In genomic region chr20:64039293-64040160, GRCh38 we compare ENCODE assay signal across 8 cellular contexts. TPM values are rescaled to one million over a fixed set of nuclear protein-coding genes. Genes with fewer than 3 reads are reported as not detected.
A peak's percentile ranks its signal among the peaks of the same experiment; 100 is the strongest.
DNase-seq lines count a peak whose midpoint lies in the region; ATAC-seq and TF ChIP-seq lines count a peak whose summit lies in the region.

No MANE protein-coding gene starts in this region.

- H3K27me3 Mint-ChIP-seq in natural killer cell (ENCODE audit: low read depth in 2 of 2), result peaks cover 7 to 17% of the 10 kb centered on the region in 2 donors

- H3K9me3 ChIP-seq in BLaER1 (no peaks in the 10 kb centered on the region), Loucy (ENCODE audit: insufficient read depth, low read depth, low read length) (no peaks in the 10 kb centered on the region)
- H3K9me3 ChIP-seq in effector memory CD4-positive, alpha-beta T cell (ENCODE audit: control insufficient read depth, low read length), result no peaks in the 10 kb centered on the region

- no peaks in the 10 kb centered on the region for H3K9me2 ChIP-seq in Loucy (replicated peaks; ENCODE audit: low read depth, low read length)

- DNase-seq in effector memory CD4-positive, alpha-beta T cell, result no peak
- DNase-seq in natural killer cell (no peak), NOMO-1 (lab: John Stamatoyannopoulos, UW; ENCODE audit: unreplicated experiment in 2 of 2) (no peak), amygdala (lab: John Stamatoyannopoulos, UW) (no peak)

- peaks cover 7% of the 10 kb centered on the region for H3K36me3 ChIP-seq in BLaER1
- peaks cover 8% of the 10 kb centered on the region; the same call in 1 of the 2 replicates for H3K36me3 ChIP-seq in Loucy (ENCODE audit: insufficient read depth, low read length)
- H3K36me3 ChIP-seq in effector memory CD4-positive, alpha-beta T cell (ENCODE audit: control insufficient read depth, insufficient read depth, low read length), result no peaks in the 10 kb centered on the region

- H3K79me2 ChIP-seq in Loucy (ENCODE audit: insufficient read depth, low read length), result no peaks in the 10 kb centered on the region

- H3K27ac Mint-ChIP-seq in natural killer cell, result no peak overlapping the region

- no peaks in the 10 kb centered on the region for H3K36me3 Mint-ChIP-seq in natural killer cell

- H3K27ac ChIP-seq in BLaER1, result peak overlapping the region; percentile 86; the same call in 1 of the 2 replicates
- peak overlapping the region; percentile 35 for H3K27ac ChIP-seq in effector memory CD4-positive, alpha-beta T cell (ENCODE audit: insufficient read depth, low read length, poor library complexity, severe bottlenecking)

- H3K4me3 ChIP-seq in BLaER1, result peak overlapping the region; percentile 69
- H3K4me3 ChIP-seq in Loucy (ENCODE audit: low read length, poor library complexity, severe bottlenecking), result peak overlapping the region; percentile 79
- peak overlapping the region; percentile 66 for H3K4me3 ChIP-seq in effector memory CD4-positive, alpha-beta T cell (ENCODE audit: insufficient read depth, low read depth, low read length, poor library complexity, severe bottlenecking)

- TF ChIP-seq CTCF in Loucy (conservative IDR thresholded peaks at IDR 0.05; ENCODE audit: low read length), result no peak
- TF ChIP-seq CTCF in natural killer cell (IDR thresholded peaks at IDR 0.05), result no peak

- H2AFZ ChIP-seq in Loucy (ENCODE audit: low read length), result peak overlapping the region; percentile 97

- intact Hi-C loops in natural killer cell (cut with micrococcal nuclease), result loop anchor here (1.0 to 5.0 kb wide), 3 partner anchors 18 to 127 kb away; no protein-coding TSS in a partner anchor

- H3K4me2 ChIP-seq in BLaER1, result peak overlapping the region; percentile 99
- peak overlapping the region; percentile 83 for H3K4me2 ChIP-seq in Loucy (ENCODE audit: low read depth, low read length, poor library complexity, severe bottlenecking)

- H4K20me1 ChIP-seq in BLaER1 (peaks cover 29% of the 10 kb centered on the region; the same call in 1 of the 2 replicates), Loucy (ENCODE audit: insufficient read depth, low read length, poor library complexity, severe bottlenecking) (no peaks in the 10 kb centered on the region)

- ATAC-seq in natural killer cell (no peak), HG02885 (IDR thresholded peaks at IDR 0.05; ENCODE audit: poor library complexity, unreplicated experiment) (no peak), HG03521 (IDR thresholded peaks at IDR 0.05; ENCODE audit: unreplicated experiment) (no peak)

- H3K4me1 ChIP-seq in BLaER1 (peaks cover 84% of the 10 kb centered on the region), Loucy (ENCODE audit: insufficient read depth, low read length, poor library complexity, severe bottlenecking) (peaks cover 59% of the 10 kb centered on the region)
- peaks cover 72% of the 10 kb centered on the region for H3K4me1 ChIP-seq in effector memory CD4-positive, alpha-beta T cell (ENCODE audit: control insufficient read depth, insufficient read depth, low read length, poor library complexity, severe bottlenecking)

- H3F3A ChIP-seq in Loucy (ENCODE audit: low read depth), result peaks cover 4% of the 10 kb centered on the region; the same call in 1 of the 2 replicates

- H3K4me1 Mint-ChIP-seq in natural killer cell, result peaks cover 5 to 15% of the 10 kb centered on the region in 2 donors

- no peaks in the 10 kb centered on the region for H3K9me3 Mint-ChIP-seq in natural killer cell

- H3K9ac ChIP-seq in BLaER1 (peak overlapping the region; percentile 78), Loucy (ENCODE audit: low read depth, low read length, poor library complexity, severe bottlenecking) (peak overlapping the region; percentile 77)

- H3K27me3 ChIP-seq in BLaER1 (peaks cover 69% of the 10 kb centered on the region), Loucy (ENCODE audit: insufficient read depth, low read length, poor library complexity, severe bottlenecking) (no peaks in the 10 kb centered on the region)
- no peaks in the 10 kb centered on the region for H3K27me3 ChIP-seq in effector memory CD4-positive, alpha-beta T cell (replicated peaks; ENCODE audit: control insufficient read depth, insufficient read depth, low read length, poor library complexity, severe bottlenecking)

- peak overlapping the region; percentile 57 for H3K4me3 Mint-ChIP-seq in natural killer cell

RNA-seq across cellular contexts. Expression of gene C20orf204, which starts 3.5 kb away (rescaled TPM):
- 1 to 10 TPM; 4.3 to 5.5 (median 5.3) TPM for total RNA-seq in natural killer cell

RNA-seq across cellular contexts. Expression of gene SOX18, which starts 9.9 kb away (rescaled TPM):
- not detected for total RNA-seq in natural killer cell

RNA-seq across cellular contexts. Expression of gene TCEA2, which starts 23.5 kb away (rescaled TPM):
- 10 to 100 TPM; 25.0 to 28.7 (median 28.5) TPM for total RNA-seq in natural killer cell

RNA-seq across cellular contexts. Expression of gene RGS19, which starts 39.8 kb away (rescaled TPM):
- 10 to 100 TPM; 61.9 to 76.4 (median 68.2) TPM for total RNA-seq in natural killer cell

RNA-seq across cellular contexts. Expression of gene OPRL1, which starts 40.4 kb away (rescaled TPM):
- 1 to 10 TPM; 1.2 to 2.2 (median 1.4) TPM for total RNA-seq in natural killer cell
